ENCODE assay signal across 10 cellular contexts in the genomic region with DNA sequence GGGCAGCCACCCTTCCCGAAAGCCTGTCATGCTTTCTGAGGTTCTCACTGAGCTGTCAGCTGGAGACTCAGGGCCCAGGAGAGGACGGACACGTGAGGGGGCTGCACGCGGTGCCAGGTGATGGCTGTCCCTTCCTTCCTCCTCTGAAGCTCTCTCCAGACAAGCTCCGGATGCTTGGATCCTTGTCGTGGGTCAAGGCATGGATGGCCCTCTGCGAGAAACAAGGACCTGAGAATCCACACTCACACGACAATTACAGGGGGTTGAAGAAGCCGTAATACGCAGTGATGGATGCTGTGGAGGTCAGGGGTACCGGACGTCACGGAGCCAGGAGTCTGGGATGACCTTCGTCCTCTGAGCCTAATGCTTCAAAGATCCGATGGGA.
"Had no signal": no experiment of that assay in that cellular context is flagged by ENCODE, and none has a peak within 500 bp of the region (broad histone marks: within the 10 kb centered on the region; RNA-seq: fewer than 3 reads in every experiment).

No MANE protein-coding gene starts in this region.

- DNase-seq: colonic mucosa; effector CD4-positive, alpha-beta T cell; foreskin melanocyte; mucosa of descending colon; naive thymus-derived CD8-positive, alpha-beta T cell; right cardiac atrium; stimulated activated naive CD4-positive, alpha-beta T cell had no signal

- H3K4me1 ChIP-seq: colonic mucosa had no signal

- H3K36me3 Mint-ChIP-seq: naive thymus-derived CD8-positive, alpha-beta T cell had no signal

- H3K9me3 Mint-ChIP-seq: naive thymus-derived CD8-positive, alpha-beta T cell had no signal

- H3K9me3 ChIP-seq: colonic mucosa, mucosa of descending colon had no signal

- H3K27ac Mint-ChIP-seq: progenitor cell of endocrine pancreas had no signal

- H3K36me3 ChIP-seq: cardiac muscle cell, colonic mucosa had no signal

- H3K4me3 ChIP-seq: cardiac muscle cell, colonic mucosa, mucosa of descending colon, smooth muscle cell had no signal

- H3K27me3 ChIP-seq: cardiac muscle cell, colonic mucosa had no signal

- H3K27ac ChIP-seq: cardiac muscle cell, colonic mucosa had no signal

- H3K4me2 ChIP-seq: smooth muscle cell had no signal
